Comparison of ENCODE assay signal across 8 cellular contexts in genomic region chr5:119452060-119452372, GRCh38. TPM values are rescaled to one million over a fixed set of nuclear protein-coding genes. Genes with fewer than 3 reads are reported as not detected.
DNase-seq lines count a peak whose midpoint lies in the region; FAIRE-seq and TF ChIP-seq lines count a peak whose summit lies in the region.

No MANE protein-coding gene starts in this region.

- no peaks in the 10 kb centered on the region for H3K27me3 ChIP-seq in SJSA1 (replicated peaks)
- no peaks in the 10 kb centered on the region for H3K27me3 ChIP-seq in small intestine (ENCODE audit: control insufficient read depth in 2 of 2, insufficient read depth in 2 of 2, low read length in 2 of 2)

- FAIRE-seq in small intestine (lab: Jason Lieb, UNC), result no peak

- H3K4me3 ChIP-seq in GM12875 (ENCODE audit: low read depth, low read length) (peak overlapping the region; percentile 91), SJSA1 (peak overlapping the region; percentile 70), fibroblast of mammary gland (ENCODE audit: control insufficient read depth, low read depth, low read length) (peak overlapping the region; percentile 94), retinal pigment epithelial cell (ENCODE audit: low read length) (peak overlapping the region; percentile 85), small intestine (ENCODE audit: low read depth in 1 of 2, low read length in 2 of 2) (peak overlapping the region in 1 of 2 donors; percentile 58)

- 21 to 24% (median 23%) methylated on average over 6 of the region's 6 CpGs for WGBS in small intestine, 3 donors

- H3K27ac ChIP-seq in SJSA1 (no peak overlapping the region), small intestine (ENCODE audit: low read depth in 1 of 2, low read length in 1 of 2) (peak overlapping the region in 1 of 2 donors; percentile 100)

- TF ChIP-seq CTCF in GM12875 (IDR thresholded peaks at IDR 0.05; ENCODE audit: borderline replicate concordance, insufficient read depth, low read depth, low read length) (no peak), fibroblast of mammary gland (conservative IDR thresholded peaks at IDR 0.05; ENCODE audit: control insufficient read depth, insufficient read depth, low read depth, low read length) (no peak), retinal pigment epithelial cell (conservative IDR thresholded peaks at IDR 0.05; ENCODE audit: low read depth, low read length) (no peak)

- intact Hi-C loops in posterior cingulate gyrus (cut with DNase I), result no loop called here

- H3K9me3 ChIP-seq in SJSA1 (replicated peaks), result no peaks in the 10 kb centered on the region; the same call in 1 of the 2 replicates
- no peaks in the 10 kb centered on the region for H3K9me3 ChIP-seq in small intestine (ENCODE audit: control insufficient read depth, low read depth)

- H3K36me3 ChIP-seq in SJSA1, result peaks cover 2% of the 10 kb centered on the region
- peaks cover 0 to 5% of the 10 kb centered on the region in 2 donors for H3K36me3 ChIP-seq in small intestine (ENCODE audit: control insufficient read depth in 2 of 2, insufficient read depth in 2 of 2, low read length in 2 of 2)

- H3K4me1 ChIP-seq in SJSA1 (replicated peaks) (peaks cover 4% of the 10 kb centered on the region; the same call in 1 of the 2 replicates), small intestine (ENCODE audit: control insufficient read depth in 2 of 2, insufficient read depth in 1 of 2, low read depth in 1 of 2, low read length in 1 of 2) (peaks cover 0 to 2% of the 10 kb centered on the region in 2 donors)

- DNase-seq in SJSA1 (ENCODE audit: low read depth in 1 of 2, low spot score in 2 of 2) (no peak), fibroblast of mammary gland (ENCODE audit: low read depth) (no peak), retinal pigment epithelial cell (ENCODE audit: low read depth) (no peak), posterior cingulate gyrus (no peak), UCSD-AML1 (lab: John Stamatoyannopoulos, UW; ENCODE audit: unreplicated experiment) (no peak), small intestine (no peak), NCI-H69 (lab: John Stamatoyannopoulos, UW) (no peak)

RNA-seq across cellular contexts. Expression of gene HSD17B4, which starts 0.3 kb away (rescaled TPM):
- 107 and 158 TPM in 2 replicates for total RNA-seq in SJSA1 (2014; rRNA removed; shearing (Covaris generic))
- 100 to 1,000 TPM; 213 to 424 (median 262) TPM for polyA plus RNA-seq in small intestine
